35 cellular contexts compared by ENCODE assay signal in genomic region chr14:59183150-59183549, GRCh38.
"Had no signal": no experiment of that assay in that cellular context is flagged by ENCODE, and none has a peak within 500 bp of the region (broad histone marks: within the 10 kb centered on the region; RNA-seq: fewer than 3 reads in every experiment).

No MANE protein-coding gene starts in this region.

- H3K4me3 Mint-ChIP-seq: activated CD4-positive, alpha-beta memory T cell treated with anti-CD3 and anti-CD28 coated beads, Interleukin-2, amount 10 ng/mL, durations not matched to agents 7 days and 5 days; activated CD4-positive, alpha-beta T cell treated with anti-CD3 and anti-CD28 coated beads, Interleukin-2, amount 10 ng/mL, durations not matched to agents 7 days and 5 days; activated naive CD8-positive, alpha-beta T cell; activated naive CD8-positive, alpha-beta T cell treated with anti-CD3 and anti-CD28 coated beads, Interleukin-2, amount 50 U/mL, for 24 hours; activated T-cell treated with anti-CD3 and anti-CD28 coated beads, Interleukin-2, amount 50 U/mL, for 4 hours; activated T-helper 17 cell treated with anti-CD3 and anti-CD28 coated beads, Interleukin-2, amount 50 U/mL, for 72 hours; effector memory CD8-positive, alpha-beta T cell; T-helper 17 cell; T-helper 2 cell treated with Interferon-gamma antibody and Interleukin-4, amounts not matched to agents 5 μg/mL and 100 μg/mL, for 36 hours had no signal

- ATAC-seq: activated naive CD8-positive, alpha-beta T cell treated with anti-CD3 and anti-CD28 coated beads, Interleukin-2, amount 50 U/mL, for 24 hours; activated T-cell treated with anti-CD3 and anti-CD28 coated beads, Interleukin-2, amount 50 U/mL, for 4 hours; activated T-helper 17 cell treated with anti-CD3 and anti-CD28 coated beads, Interleukin-2, amount 50 U/mL, for 72 hours; body of pancreas; effector memory CD8-positive, alpha-beta T cell; foreskin keratinocyte; gastrocnemius medialis; heart left ventricle; T-helper 17 cell had no signal

- H3K9me3 Mint-ChIP-seq: activated CD4-positive, alpha-beta memory T cell treated with anti-CD3 and anti-CD28 coated beads, Interleukin-2, amount 10 ng/mL, durations not matched to agents 7 days and 5 days; activated CD4-positive, alpha-beta T cell treated with anti-CD3 and anti-CD28 coated beads, Interleukin-2, amount 10 ng/mL, durations not matched to agents 7 days and 5 days; activated naive CD8-positive, alpha-beta T cell treated with anti-CD3 and anti-CD28 coated beads, Interleukin-2, amount 50 U/mL, for 24 hours; activated T-cell treated with anti-CD3 and anti-CD28 coated beads, Interleukin-2, amount 50 U/mL, for 4 hours; activated T-helper 17 cell treated with anti-CD3 and anti-CD28 coated beads, Interleukin-2, amount 50 U/mL, for 72 hours; effector memory CD8-positive, alpha-beta T cell; T-helper 2 cell treated with Interferon-gamma antibody and Interleukin-4, amounts not matched to agents 5 μg/mL and 100 μg/mL, for 36 hours had no signal

- H3K4me3 ChIP-seq: adrenal gland, body of pancreas, gastrocnemius medialis had no signal

- FAIRE-seq: colon had no signal

- H3K9me3 ChIP-seq: adrenal gland, body of pancreas, esophagus muscularis mucosa, gastrocnemius medialis, heart left ventricle had no signal

- DNase-seq: activated CD4-positive, alpha-beta memory T cell treated with anti-CD3 and anti-CD28 coated beads, Interleukin-2, amount 10 ng/mL, durations not matched to agents 7 days and 5 days; activated CD4-positive, alpha-beta T cell treated with anti-CD3 and anti-CD28 coated beads for 1 hour; activated CD4-positive, alpha-beta T cell treated with anti-CD3 and anti-CD28 coated beads for 4 hours; activated CD4-positive, alpha-beta T cell treated with anti-CD3 and anti-CD28 coated beads, Interleukin-2, amount 10 ng/mL, durations not matched to agents 7 days and 5 days; activated CD4-positive, alpha-beta T cell treated with anti-CD3 and anti-CD28 coated beads, Interleukin-2, amount 50 U/mL, for 4 hours; activated CD8-positive, alpha-beta memory T cell treated with anti-CD3 and anti-CD28 coated beads, Interleukin-2, amount 50 U/mL, for 48 hours; activated effector memory CD4-positive, alpha-beta T cell treated with Interleukin-2 at 50 U/mL for 16 hours; activated gamma-delta T cell treated with Interleukin-2 at 50 U/mL for 16 hours; activated naive CD4-positive, alpha-beta T cell treated with anti-CD3 and anti-CD28 coated beads, Interleukin-2, amount 50 U/mL, for 16 hours; activated naive CD4-positive, alpha-beta T cell treated with Interleukin-2 at 50 U/mL for 16 hours; activated naive CD8-positive, alpha-beta T cell treated with anti-CD3 and anti-CD28 coated beads, Interleukin-2, amount 50 U/mL, for 24 hours; activated T-cell treated with anti-CD3 and anti-CD28 coated beads for 4 hours; activated T-cell treated with anti-CD3 and anti-CD28 coated beads, Interleukin-2, amount 50 U/mL, for 4 hours; adrenal gland; amygdala; aorta; body of pancreas; caudate nucleus; cortex of kidney; dermis blood vessel endothelial cell; effector CD4-positive, alpha-beta T cell; effector memory CD8-positive, alpha-beta T cell; erythroblast; foreskin keratinocyte; gastrocnemius medialis; glutamatergic neuron; heart left ventricle; T-helper 1 cell; T-helper 17 cell; T1000 had no signal

- H3K27ac Mint-ChIP-seq: activated CD4-positive, alpha-beta memory T cell treated with anti-CD3 and anti-CD28 coated beads, Interleukin-2, amount 10 ng/mL, durations not matched to agents 7 days and 5 days; activated CD4-positive, alpha-beta T cell treated with anti-CD3 and anti-CD28 coated beads, Interleukin-2, amount 10 ng/mL, durations not matched to agents 7 days and 5 days; activated naive CD8-positive, alpha-beta T cell; activated naive CD8-positive, alpha-beta T cell treated with anti-CD3 and anti-CD28 coated beads, Interleukin-2, amount 50 U/mL, for 24 hours; activated T-helper 17 cell treated with anti-CD3 and anti-CD28 coated beads, Interleukin-2, amount 50 U/mL, for 72 hours; effector memory CD8-positive, alpha-beta T cell; T-helper 17 cell; T-helper 2 cell treated with Interferon-gamma antibody and Interleukin-4, amounts not matched to agents 5 μg/mL and 100 μg/mL, for 36 hours had no signal

- H3K36me3 ChIP-seq: adrenal gland, esophagus muscularis mucosa, gastrocnemius medialis, heart left ventricle had no signal

- H3K36me3 Mint-ChIP-seq: activated naive CD8-positive, alpha-beta T cell had no signal

- H3K27ac ChIP-seq: adrenal gland, body of pancreas, foreskin keratinocyte, gastrocnemius medialis, heart left ventricle had no signal

- H3K4me1 Mint-ChIP-seq: activated T-helper 17 cell treated with anti-CD3 and anti-CD28 coated beads, Interleukin-2, amount 50 U/mL, for 72 hours had no signal

- H3K27me3 ChIP-seq: adrenal gland, body of pancreas, esophagus muscularis mucosa, foreskin keratinocyte, gastrocnemius medialis had no signal
